ENCODE assay signal across 8 cellular contexts in the genomic region with DNA sequence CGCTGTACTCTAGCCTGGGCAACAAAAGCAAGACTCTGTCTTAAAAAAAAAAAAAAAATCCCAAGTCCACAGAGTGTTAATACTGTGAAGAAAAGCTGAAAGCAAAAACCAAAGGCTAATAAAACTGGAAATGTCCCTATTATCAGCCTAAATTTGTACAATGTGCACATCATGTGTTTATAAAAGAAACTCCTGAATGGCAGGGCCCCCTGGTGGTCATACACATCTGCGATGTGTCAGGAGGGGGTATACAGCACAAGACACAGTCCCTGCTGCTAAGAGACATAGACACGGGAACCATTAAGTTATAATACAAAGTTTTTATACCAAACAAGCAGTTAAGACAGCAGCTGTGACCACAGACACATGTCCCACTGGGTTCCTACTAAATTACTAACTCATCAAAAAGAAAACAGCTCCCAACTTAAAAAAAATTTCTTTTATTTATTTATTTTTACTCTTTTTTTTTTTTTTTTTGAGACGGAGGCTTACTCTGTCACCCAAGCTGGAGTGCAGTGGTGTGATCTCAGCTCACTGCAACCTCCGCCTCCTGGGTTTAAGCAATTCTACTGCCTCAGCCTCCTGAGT. TPM values are rescaled to one million over a fixed set of nuclear protein-coding genes. Genes with fewer than 3 reads are reported as not detected.
A peak's percentile ranks its signal among the peaks of the same experiment; 100 is the strongest.
DNase-seq lines count a peak whose midpoint lies in the region; ATAC-seq, FAIRE-seq and TF ChIP-seq lines count a peak whose summit lies in the region.

No MANE protein-coding gene starts in this region.

- DNase-seq in CD8-positive, alpha-beta memory T cell: peak; percentile 59 to 86 (median 65)
- DNase-seq in H4 (ENCODE audit: low spot score) (peak; percentile 62), NCI-H2081 treated with DMSO at 0.1 percent for 48 hours (lab: John Stamatoyannopoulos, UW) (peak; percentile 41), T47D (ENCODE audit: low read depth in 1 of 2, low spot score in 1 of 2) (peak; percentile 59 to 84), keratinocyte (ENCODE audit: low read depth, low spot score) (no peak)
- DNase-seq in stimulated activated CD4-positive, alpha-beta T cell treated with anti-CD3 and anti-CD28 coated beads, Interleukin-1b, Interleukin-23, amount 100 ng/mL, for 48 hours: peak; percentile 78

- no peak overlapping the region for H3K4me2 ChIP-seq in keratinocyte (ENCODE audit: control insufficient read depth, extremely low read depth, insufficient read depth, low read depth, low read length)

- peaks cover 0 to 51% (median 5%) of the 10 kb centered on the region in 3 donors for H3K36me3 Mint-ChIP-seq in CD8-positive, alpha-beta memory T cell

- H3K4me3 Mint-ChIP-seq in CD8-positive, alpha-beta memory T cell: no peak overlapping the region

- no peaks in the 10 kb centered on the region for H4K20me1 ChIP-seq in keratinocyte (ENCODE audit: control insufficient read depth, extremely low read depth, insufficient read depth, low read length)

- no peak for ATAC-seq in HG02970 (IDR thresholded peaks at IDR 0.05; ENCODE audit: low FRiP score, unreplicated experiment)

- in situ Hi-C loops in T47D (cut with HindIII; ENCODE audit: low pct_unique_long_range_greater_than_20kb, low sequenced_read_pairs): no loop called here

- CTCF ChIA-PET in CD8-positive, alpha-beta memory T cell (lab: Charles Lee): interaction anchor here (0.8 to 3.1 kb wide), 23 partner anchors 9 to 310 kb away, joined by 3 to 20 read pairs (median 5); partner anchors contain the start of gene AP3S2

- H3K9ac ChIP-seq in keratinocyte (ENCODE audit: control insufficient read depth, extremely low read depth, insufficient read depth, low read length): no peak overlapping the region

- H3K9me3 Mint-ChIP-seq in CD8-positive, alpha-beta memory T cell: no peaks in the 10 kb centered on the region

- H3K9me1 ChIP-seq in keratinocyte (ENCODE audit: control insufficient read depth, extremely low read depth, insufficient read depth, low read length): no peaks in the 10 kb centered on the region

- no peaks in the 10 kb centered on the region for H3K9me3 ChIP-seq in CD8-positive, alpha-beta memory T cell (ENCODE audit: low read length)
- H3K9me3 ChIP-seq in keratinocyte (ENCODE audit: control insufficient read depth, low read depth, low read length): no peaks in the 10 kb centered on the region

- H3K27ac Mint-ChIP-seq in CD8-positive, alpha-beta memory T cell: peak overlapping the region in 5 of 8 donors; percentile 3 to 79 (median 70)

- dilution Hi-C loops in keratinocyte (cut with MboI; ENCODE audit: extremely low pct_ligation_motif_present, low sequenced_read_pairs): no loop called here

- H3K36me3 ChIP-seq in CD8-positive, alpha-beta memory T cell (ENCODE audit: insufficient read depth, low read length): no peaks in the 10 kb centered on the region
- peaks cover 3 to 19% of the 10 kb centered on the region in 2 experiments for H3K36me3 ChIP-seq in keratinocyte (ENCODE audit: control insufficient read depth in 2 of 2, extremely low read depth in 1 of 2, insufficient read depth in 2 of 2, low read length in 2 of 2)

- H3K27ac ChIP-seq in CD8-positive, alpha-beta memory T cell (ENCODE audit: low read depth, low read length): no peak overlapping the region
- no peak overlapping the region for H3K27ac ChIP-seq in keratinocyte (ENCODE audit: control insufficient read depth, insufficient read depth, low read length)

- no peaks in the 10 kb centered on the region for H3K4me1 ChIP-seq in CD8-positive, alpha-beta memory T cell (ENCODE audit: insufficient read depth, low read length)
- H3K4me1 ChIP-seq in keratinocyte (ENCODE audit: control insufficient read depth, extremely low read depth, insufficient read depth, low read length): peaks cover 18% of the 10 kb centered on the region

- H3K27me3 Mint-ChIP-seq in CD8-positive, alpha-beta memory T cell: no peaks in the 10 kb centered on the region

- no peak for FAIRE-seq in keratinocyte (lab: Jason Lieb, UNC)

- POLR2A ChIA-PET in CD8-positive, alpha-beta memory T cell (lab: Charles Lee): interaction anchor here (0.6 kb wide), 1 partner anchor 197 kb away, joined by 3 read pairs; no protein-coding TSS in a partner anchor

- TF ChIP-seq CTCF in WI38 (IDR thresholded peaks at IDR 0.05; ENCODE audit: low read depth, low read length) (peak; percentile 72), keratinocyte (optimal IDR thresholded peaks at IDR 0.05 in 1 of 3, IDR thresholded peaks at IDR 0.05 in 1 of 3, conservative IDR thresholded peaks at IDR 0.05 in 1 of 3; ENCODE audit: extremely low read depth in 1 of 3, insufficient read depth in 2 of 3, low read length in 3 of 3) (peak; percentile 46 to 75 (median 68))

- H3K4me3 ChIP-seq in CD8-positive, alpha-beta memory T cell (ENCODE audit: low read length): no peak overlapping the region
- no peak overlapping the region for H3K4me3 ChIP-seq in WI38 (ENCODE audit: low read depth, low read length)
- no peak overlapping the region for H3K4me3 ChIP-seq in keratinocyte (ENCODE audit: control insufficient read depth in 2 of 3, extremely low read depth in 1 of 3, insufficient read depth in 2 of 3, low read depth in 1 of 3, low read length in 3 of 3)

- H3K4me1 Mint-ChIP-seq in CD8-positive, alpha-beta memory T cell: peaks cover 3 to 7% (median 4%) of the 10 kb centered on the region in 3 donors

- H3K27me3 ChIP-seq in CD8-positive, alpha-beta memory T cell (ENCODE audit: insufficient read depth, low read length, poor library complexity, severe bottlenecking): no peaks in the 10 kb centered on the region
- no peaks in the 10 kb centered on the region for H3K27me3 ChIP-seq in keratinocyte (ENCODE audit: control insufficient read depth, extremely low read depth, insufficient read depth, low read length)

- H2AFZ ChIP-seq in keratinocyte (ENCODE audit: control insufficient read depth, low read length): no peak overlapping the region

- H3K79me2 ChIP-seq in keratinocyte (ENCODE audit: control insufficient read depth, insufficient read depth, low read length): no peaks in the 10 kb centered on the region

RNA-seq across cellular contexts. Expression of gene IDH2, which starts 31.0 kb away (rescaled TPM):
- 10 to 100 TPM; 72.8 to 73.8 TPM for total RNA-seq in CD8-positive, alpha-beta memory T cell
- 148 TPM for polyA plus RNA-seq in CD8-positive, alpha-beta memory T cell
- 43.2 and 48.5 TPM in 2 replicates for total RNA-seq in H4 (2014; rRNA removed; shearing (Covaris generic))
- 23.5 to 28.3 TPM (median 27.9 TPM) in 3 replicates for polyA plus RNA-seq in keratinocyte
- polyA plus RNA-seq in keratinocyte (2011; ENCODE audit: low read depth): 15.4 TPM
- polyA plus RNA-seq in keratinocyte (2011; cell fraction: cytosol; rRNA removed): 9.5 and 16.2 TPM in 2 replicates
- polyA plus RNA-seq in keratinocyte (2011; cell fraction: nucleus; rRNA removed): 6.3 and 8.6 TPM in 2 replicates
- 24.0 and 29.7 TPM in 2 replicates for polyA plus RNA-seq in keratinocyte (2012; ENCODE audit: low replicate concordance)
- polyA minus RNA-seq in keratinocyte: 25.2 to 46.0 TPM (median 27.3 TPM) in 3 replicates
- 15.9 TPM for polyA minus RNA-seq in keratinocyte (2011; cell fraction: cytosol; rRNA and poly(A)+ RNA removed)
- 3.3 and 4.9 TPM in 2 replicates for polyA minus RNA-seq in keratinocyte (2011; cell fraction: nucleus; rRNA and poly(A)+ RNA removed)
